In genomic region chr20:37542281-37542680, GRCh38 we compare ENCODE assay signal across 1 cellular context.
TF ChIP-seq lines count a peak whose summit lies in the region.

No MANE protein-coding gene starts in this region.

TF ChIP-seq in K562, 482 proteins besides CTCF, POLR2A, EP300 and RAD21 (continued from another document and continues in another):
- TF ChIP-seq ZBTB40 (IDR thresholded peaks at IDR 0.05), result no peak
- no peak for TF ChIP-seq ZBTB40 (CRISPR knock-in tag; IDR thresholded peaks at IDR 0.05)
- TF ChIP-seq SNRNP70 (optimal IDR thresholded peaks at IDR 0.05; ENCODE audit: low read depth, low read length), result no peak
- no peak for TF ChIP-seq AFF4 (CRISPR knock-in tag; IDR thresholded peaks at IDR 0.05)
- TF ChIP-seq MECOM (CRISPR knock-in tag; IDR thresholded peaks at IDR 0.05), result 0 out of 2 replicates have a peak, but pooled peaks have one; percentile 57
- TF ChIP-seq SMAD2 (IDR thresholded peaks at IDR 0.05; ENCODE audit: low read depth, low read length), result no peak
- TF ChIP-seq ZNF830 (CRISPR knock-in tag; IDR thresholded peaks at IDR 0.05), result 0 out of 2 replicates have a peak, but pooled peaks have one; percentile 18
- TF ChIP-seq EHMT2 (IDR thresholded peaks at IDR 0.05), result no peak
- no peak for TF ChIP-seq ZNF707 (CRISPR knock-in tag; conservative IDR thresholded peaks at IDR 0.05)
- no peak for TF ChIP-seq ZNF23 (CRISPR knock-in tag; IDR thresholded peaks at IDR 0.05)
- no peak for TF ChIP-seq MLX (CRISPR knock-in tag; conservative IDR thresholded peaks at IDR 0.05)
- no peak for TF ChIP-seq RBBP5 (IDR thresholded peaks at IDR 0.05; ENCODE audit: borderline replicate concordance, insufficient read depth, low read length, poor library complexity, severe bottlenecking)
- no peak for TF ChIP-seq TAF15 (IDR thresholded peaks at IDR 0.05; ENCODE audit: low read depth, low read length)
- TF ChIP-seq ZNF324 (CRISPR knock-in tag; IDR thresholded peaks at IDR 0.05), result peak; percentile 65; the same call in 1 of the 2 replicates
- TF ChIP-seq TAF7 (tag; IDR thresholded peaks at IDR 0.05), result peak; percentile 44; the same call in 1 of the 2 replicates
- TF ChIP-seq PPARD (CRISPR knock-in tag; IDR thresholded peaks at IDR 0.05), result no peak
- no peak for TF ChIP-seq RNF2 (IDR thresholded peaks at IDR 0.05)
- TF ChIP-seq NFYB (IDR thresholded peaks at IDR 0.05; ENCODE audit: extremely low read depth, insufficient read length), result no peak
- no peak for TF ChIP-seq ETS2 (tag; IDR thresholded peaks at IDR 0.05; ENCODE audit: borderline replicate concordance, poor library complexity, severe bottlenecking)
- TF ChIP-seq PTRF (tag; IDR thresholded peaks at IDR 0.05), result peak; percentile 91
- TF ChIP-seq ZNF57 (CRISPR knock-in tag; IDR thresholded peaks at IDR 0.05), result peak; percentile 82; the same call in 1 of the 2 replicates
- peak in 1 of 2 experiments; percentile 89; a peak in 2 of 4 replicates for TF ChIP-seq MAZ (CRISPR knock-in tag; conservative IDR thresholded peaks at IDR 0.05 in 1 of 2, IDR thresholded peaks at IDR 0.05 in 1 of 2)
- TF ChIP-seq ZNF780A (CRISPR knock-in tag; IDR thresholded peaks at IDR 0.05), result no peak
- no peak for TF ChIP-seq CCNT2 (IDR thresholded peaks at IDR 0.05; ENCODE audit: borderline replicate concordance, extremely low read depth, insufficient read length, low read depth, low read length)
- TF ChIP-seq, protein P1, sequence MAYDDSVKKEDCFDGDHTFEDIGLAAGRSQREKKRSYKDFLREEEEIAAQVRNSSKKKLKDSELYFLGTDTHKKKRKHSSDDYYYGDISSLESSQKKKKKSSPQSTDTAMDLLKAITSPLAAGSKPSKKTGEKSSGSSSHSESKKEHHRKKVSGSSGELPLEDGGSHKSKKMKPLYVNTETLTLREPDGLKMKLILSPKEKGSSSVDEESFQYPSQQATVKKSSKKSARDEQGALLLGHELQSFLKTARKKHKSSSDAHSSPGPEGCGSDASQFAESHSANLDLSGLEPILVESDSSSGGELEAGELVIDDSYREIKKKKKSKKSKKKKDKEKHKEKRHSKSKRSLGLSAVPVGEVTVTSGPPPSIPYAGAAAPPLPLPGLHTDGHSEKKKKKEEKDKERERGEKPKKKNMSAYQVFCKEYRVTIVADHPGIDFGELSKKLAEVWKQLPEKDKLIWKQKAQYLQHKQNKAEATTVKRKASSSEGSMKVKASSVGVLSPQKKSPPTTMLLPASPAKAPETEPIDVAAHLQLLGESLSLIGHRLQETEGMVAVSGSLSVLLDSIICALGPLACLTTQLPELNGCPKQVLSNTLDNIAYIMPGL (CRISPR knock-in tag; IDR thresholded peaks at IDR 0.05), result no peak
- peak; percentile 61; the same call in 1 of the 2 replicates for TF ChIP-seq ESRRB (CRISPR knock-in tag; IDR thresholded peaks at IDR 0.05; ENCODE audit: borderline replicate concordance)
- TF ChIP-seq CLOCK (CRISPR knock-in tag; IDR thresholded peaks at IDR 0.05; ENCODE audit: borderline replicate concordance), result no peak
- TF ChIP-seq HOXB6 (CRISPR knock-in tag; IDR thresholded peaks at IDR 0.05; ENCODE audit: borderline replicate concordance), result no peak
- TF ChIP-seq NCOA6 (IDR thresholded peaks at IDR 0.05), result no peak
- peak; percentile 95; the same call in 1 of the 2 replicates for TF ChIP-seq ZNF583 (CRISPR knock-in tag; IDR thresholded peaks at IDR 0.05)
- TF ChIP-seq ZNF695 (CRISPR knock-in tag; IDR thresholded peaks at IDR 0.05), result no peak
- no peak for TF ChIP-seq ZNF436 (CRISPR knock-in tag; IDR thresholded peaks at IDR 0.05)
- TF ChIP-seq DNMT1 (IDR thresholded peaks at IDR 0.05), result no peak
- TF ChIP-seq SMAD4 (CRISPR knock-in tag; conservative IDR thresholded peaks at IDR 0.05), result no peak
- no peak for TF ChIP-seq ARHGAP35 (IDR thresholded peaks at IDR 0.05; ENCODE audit: partially characterized antibody)
- TF ChIP-seq, protein P2, sequence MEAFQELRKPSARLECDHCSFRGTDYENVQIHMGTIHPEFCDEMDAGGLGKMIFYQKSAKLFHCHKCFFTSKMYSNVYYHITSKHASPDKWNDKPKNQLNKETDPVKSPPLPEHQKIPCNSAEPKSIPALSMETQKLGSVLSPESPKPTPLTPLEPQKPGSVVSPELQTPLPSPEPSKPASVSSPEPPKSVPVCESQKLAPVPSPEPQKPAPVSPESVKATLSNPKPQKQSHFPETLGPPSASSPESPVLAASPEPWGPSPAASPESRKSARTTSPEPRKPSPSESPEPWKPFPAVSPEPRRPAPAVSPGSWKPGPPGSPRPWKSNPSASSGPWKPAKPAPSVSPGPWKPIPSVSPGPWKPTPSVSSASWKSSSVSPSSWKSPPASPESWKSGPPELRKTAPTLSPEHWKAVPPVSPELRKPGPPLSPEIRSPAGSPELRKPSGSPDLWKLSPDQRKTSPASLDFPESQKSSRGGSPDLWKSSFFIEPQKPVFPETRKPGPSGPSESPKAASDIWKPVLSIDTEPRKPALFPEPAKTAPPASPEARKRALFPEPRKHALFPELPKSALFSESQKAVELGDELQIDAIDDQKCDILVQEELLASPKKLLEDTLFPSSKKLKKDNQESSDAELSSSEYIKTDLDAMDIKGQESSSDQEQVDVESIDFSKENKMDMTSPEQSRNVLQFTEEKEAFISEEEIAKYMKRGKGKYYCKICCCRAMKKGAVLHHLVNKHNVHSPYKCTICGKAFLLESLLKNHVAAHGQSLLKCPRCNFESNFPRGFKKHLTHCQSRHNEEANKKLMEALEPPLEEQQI (IDR thresholded peaks at IDR 0.05), result no peak
